18 cellular contexts compared by ENCODE assay signal in the genomic region with DNA sequence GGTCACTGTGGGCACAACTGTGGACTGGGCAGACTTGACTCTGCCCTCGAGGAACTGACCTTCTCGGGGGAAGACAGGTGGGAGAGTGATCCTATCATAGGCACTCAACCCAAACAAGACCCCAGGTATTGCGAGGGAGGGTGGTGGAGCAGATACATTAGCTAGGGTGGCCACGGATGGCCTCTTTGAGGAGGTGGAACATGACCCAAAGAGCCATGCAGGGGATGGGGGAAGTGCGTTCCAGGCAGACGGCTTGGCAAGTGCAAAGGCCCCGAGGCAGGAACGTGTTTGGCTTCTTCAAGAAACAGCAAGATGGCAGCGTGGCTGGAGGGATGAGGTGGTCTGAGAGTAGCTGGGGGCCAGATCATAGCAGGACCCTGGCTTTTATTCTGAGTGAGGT.
"Had no signal": no experiment of that assay in that cellular context is flagged by ENCODE, and none has a peak within 500 bp of the region (broad histone marks: within the 10 kb centered on the region; RNA-seq: fewer than 3 reads in every experiment).

No MANE protein-coding gene starts in this region.

- H3K27ac Mint-ChIP-seq: activated CD4-positive, alpha-beta memory T cell treated with anti-CD3 and anti-CD28 coated beads, Interleukin-2, amount 10 ng/mL, durations not matched to agents 7 days and 5 days; activated T-cell treated with anti-CD3 and anti-CD28 coated beads, Interleukin-2, amount 50 U/mL, for 72 hours; neural progenitor cell; progenitor cell of endocrine pancreas had no signal

- H3K9me3 Mint-ChIP-seq: activated CD4-positive, alpha-beta memory T cell treated with anti-CD3 and anti-CD28 coated beads, Interleukin-2, amount 10 ng/mL, durations not matched to agents 7 days and 5 days; activated CD4-positive, alpha-beta T cell treated with anti-CD3 and anti-CD28 coated beads, Interleukin-2, amount 10 ng/mL, durations not matched to agents 24 days and 14 days; activated T-cell treated with anti-CD3 and anti-CD28 coated beads, Interleukin-2, amount 50 U/mL, for 72 hours; neural progenitor cell had no signal

- H3K4me1 ChIP-seq: breast epithelium, neural progenitor cell, transverse colon had no signal

- H3K4me3 Mint-ChIP-seq: activated CD4-positive, alpha-beta memory T cell treated with anti-CD3 and anti-CD28 coated beads, Interleukin-2, amount 10 ng/mL, durations not matched to agents 7 days and 5 days; activated CD4-positive, alpha-beta T cell treated with anti-CD3 and anti-CD28 coated beads, Interleukin-2, amount 10 ng/mL, durations not matched to agents 24 days and 14 days; activated T-cell treated with anti-CD3 and anti-CD28 coated beads, Interleukin-2, amount 50 U/mL, for 72 hours; naive B cell; neural progenitor cell had no signal

- H3K4me3 ChIP-seq: ascending aorta, breast epithelium, lower lobe of right lung, neural progenitor cell, transverse colon, vagina had no signal

- H3K27me3 Mint-ChIP-seq: activated CD4-positive, alpha-beta memory T cell treated with anti-CD3 and anti-CD28 coated beads, Interleukin-2, amount 10 ng/mL, durations not matched to agents 7 days and 5 days; activated CD4-positive, alpha-beta T cell treated with anti-CD3 and anti-CD28 coated beads, Interleukin-2, amount 10 ng/mL, durations not matched to agents 24 days and 14 days had no signal

- H3K36me3 Mint-ChIP-seq: neural progenitor cell had no signal

- H3K27me3 ChIP-seq: ascending aorta, breast epithelium, neural progenitor cell, transverse colon, vagina had no signal

- DNase-seq: activated CD4-positive, alpha-beta memory T cell treated with anti-CD3 and anti-CD28 coated beads, Interleukin-2, amount 10 ng/mL, durations not matched to agents 7 days and 5 days; activated CD4-positive, alpha-beta T cell treated with anti-CD3 and anti-CD28 coated beads, Interleukin-2, amount 10 ng/mL, durations not matched to agents 24 days and 14 days; activated effector memory CD4-positive, alpha-beta T cell treated with anti-CD3 and anti-CD28 coated beads, Interleukin-2, amount 50 U/mL, for 16 hours; activated naive CD4-positive, alpha-beta T cell treated with anti-CD3 and anti-CD28 coated beads, Interleukin-2, amount 50 U/mL, for 16 hours; activated T-cell treated with anti-CD3 and anti-CD28 coated beads, Interleukin-2, amount 50 U/mL, for 72 hours; cortex of kidney; foreskin fibroblast; kidney; lower lobe of right lung; naive B cell; stimulated activated CD4-positive, alpha-beta T cell treated with anti-CD3 and anti-CD28 coated beads, Interleukin-1b, Interleukin-23, amount 100 ng/mL, for 48 hours; transverse colon had no signal

- H3K36me3 ChIP-seq: ascending aorta, breast epithelium, lower lobe of right lung, neural progenitor cell, transverse colon, vagina had no signal

- H3K9me3 ChIP-seq: ascending aorta, breast epithelium, lower lobe of right lung, transverse colon, vagina had no signal

- ATAC-seq: activated CD4-positive, CD25-positive, alpha-beta regulatory T cell treated with anti-CD3 and anti-CD28 coated beads, Interleukin-2, amount 50 U/mL, for 24 hours; activated T-cell treated with anti-CD3 and anti-CD28 coated beads, Interleukin-2, amount 50 U/mL, for 72 hours had no signal

- H3K27ac ChIP-seq: ascending aorta, breast epithelium, lower lobe of right lung, neural progenitor cell, transverse colon, vagina had no signal
